In genomic region chr10:43864622-43865021, GRCh38 we compare ENCODE assay signal across 20 cellular contexts.
DNase-seq lines count a peak whose midpoint lies in the region; ATAC-seq and TF ChIP-seq lines count a peak whose summit lies in the region.
"Had no signal": no experiment of that assay in that cellular context is flagged by ENCODE, and none has a peak within 500 bp of the region (broad histone marks: within the 10 kb centered on the region; RNA-seq: fewer than 3 reads in every experiment).

No MANE protein-coding gene starts in this region.

- no peak overlapping the region for H2AFZ ChIP-seq in neuronal stem cell (ENCODE audit: low read length)

- H3K9ac ChIP-seq in neuronal stem cell (ENCODE audit: low read depth, low read length, poor library complexity), result no peak overlapping the region

- ATAC-seq in gastroesophageal sphincter, result no peak
- ATAC-seq: stimulated activated naive CD8-positive, alpha-beta T cell treated with anti-CD3 and anti-CD28 coated beads, Interleukin-15, Interleukin-2, amounts not matched to agents 100 U/mL and 50 U/mL, for 24 hours had no signal

- H2BK120ac ChIP-seq in neuronal stem cell (ENCODE audit: low read depth, low read length), result no peak overlapping the region

- in situ Hi-C loops in GM13976 (cut with MboI; ENCODE audit: low sequenced_read_pairs, unreplicated experiment), result no loop called here

- no peak overlapping the region for H3K4me2 ChIP-seq in neuronal stem cell (ENCODE audit: insufficient read depth, low read length, poor library complexity, severe bottlenecking)

- DNase-seq in activated CD8-positive, alpha-beta memory T cell treated with anti-CD3 and anti-CD28 coated beads, Interleukin-2, amount 50 U/mL, for 48 hours, result peak; percentile 18
- no peak for DNase-seq in activated CD8-positive, alpha-beta memory T cell treated with anti-CD3 and anti-CD28 coated beads for 24 hours
- no peak for DNase-seq in neuronal stem cell (ENCODE audit: low spot score)
- no peak for DNase-seq in thyroid gland
- DNase-seq in D341Med (ENCODE audit: low spot score), result no peak
- no peak for DNase-seq in GM13976 (ENCODE audit: low spot score)
- DNase-seq in type B pancreatic cell (ENCODE audit: extremely low spot score, unreplicated experiment), result no peak
- DNase-seq: activated CD4-positive, alpha-beta T cell treated with anti-CD3 and anti-CD28 coated beads for 4 hours; DND-41; immature natural killer cell; NCI-H1105 treated with DMSO at 0.1 percent for 48 hours; NCI-H510A; stimulated activated CD4-positive, alpha-beta T cell treated with anti-CD3 and anti-CD28 coated beads, Interleukin-4, amount 100 ng/mL, for 24 hours; stimulated activated naive CD8-positive, alpha-beta T cell treated with anti-CD3 and anti-CD28 coated beads, Interleukin-15, Interleukin-2, amounts not matched to agents 100 U/mL and 50 U/mL, for 24 hours; upper lobe of right lung had no signal

- H3K4me1 ChIP-seq in gastroesophageal sphincter, result peaks cover 0 to 6% (median 4%) of the 10 kb centered on the region in 3 donors
- peaks cover 0 to 3% of the 10 kb centered on the region in 2 donors for H3K4me1 ChIP-seq in neuronal stem cell (ENCODE audit: control insufficient read depth in 2 of 2, insufficient read depth in 1 of 2, low read depth in 1 of 2, low read length in 2 of 2)
- H3K4me1 ChIP-seq in thyroid gland, result peaks cover 0 to 32% of the 10 kb centered on the region in 2 donors
- H3K4me1 ChIP-seq: upper lobe of right lung had no signal

- H3K4me3 Mint-ChIP-seq in type B pancreatic cell, result no peak overlapping the region
- H3K4me3 Mint-ChIP-seq: immature natural killer cell, neural crest cell had no signal

- peak overlapping the region; percentile 83 for H2BK5ac ChIP-seq in neuronal stem cell (ENCODE audit: low read length)

- peak overlapping the region; percentile 61 for H2BK15ac ChIP-seq in neuronal stem cell (ENCODE audit: low read length)

- H3K9me3 Mint-ChIP-seq in type B pancreatic cell, result no peaks in the 10 kb centered on the region
- H3K9me3 Mint-ChIP-seq: activated T-helper 2 cell treated with anti-CD3 and anti-CD28 coated beads, Interferon-gamma antibody, Interleukin-2, Interleukin-4, amounts not matched to agents 10 μg/mL and 5 μg/mL and 100 μg/mL, durations not matched to agents 14 hours and 24 hours and 36 hours; neural crest cell had no signal

- H3K27me3 ChIP-seq in gastroesophageal sphincter (no peaks in the 10 kb centered on the region), neuronal stem cell (ENCODE audit: control insufficient read depth in 3 of 3, insufficient read depth in 3 of 3, low read depth in 1 of 3, low read length in 3 of 3) (peaks cover 0 to 6% (median 0%) of the 10 kb centered on the region in 3 experiments), thyroid gland (no peaks in the 10 kb centered on the region)
- H3K27me3 ChIP-seq: upper lobe of right lung had no signal

- peak overlapping the region; percentile 65 for H3K18ac ChIP-seq in neuronal stem cell (ENCODE audit: low read length)

- H3K27ac Mint-ChIP-seq in type B pancreatic cell, result no peak overlapping the region
- H3K27ac Mint-ChIP-seq: activated T-helper 2 cell treated with anti-CD3 and anti-CD28 coated beads, Interferon-gamma antibody, Interleukin-2, Interleukin-4, amounts not matched to agents 10 μg/mL and 5 μg/mL and 100 μg/mL, durations not matched to agents 14 hours and 24 hours and 36 hours; immature natural killer cell; progenitor cell of endocrine pancreas had no signal

- no peak overlapping the region for H2BK12ac ChIP-seq in neuronal stem cell (ENCODE audit: low read length)

- TF ChIP-seq POLR2A in gastroesophageal sphincter (IDR thresholded peaks at IDR 0.05), result no peak
- TF ChIP-seq POLR2A in thyroid gland (IDR thresholded peaks at IDR 0.05), result no peak

- no peak overlapping the region for H3K14ac ChIP-seq in neuronal stem cell (ENCODE audit: low read length)

- H3K36me3 Mint-ChIP-seq in type B pancreatic cell, result no peaks in the 10 kb centered on the region
- H3K36me3 Mint-ChIP-seq: immature natural killer cell had no signal

- peaks cover 11% of the 10 kb centered on the region for H3K27me3 Mint-ChIP-seq in type B pancreatic cell

- no peaks in the 10 kb centered on the region for H3K9me3 ChIP-seq in gastroesophageal sphincter
- H3K9me3 ChIP-seq in neuronal stem cell (replicated peaks in 1 of 2; ENCODE audit: control insufficient read depth in 2 of 2, insufficient read depth in 1 of 2, low read depth in 1 of 2, low read length in 2 of 2), result peaks cover 0 to 1% of the 10 kb centered on the region in 2 donors
- H3K9me3 ChIP-seq in thyroid gland, result no peaks in the 10 kb centered on the region
- H3K9me3 ChIP-seq: upper lobe of right lung had no signal

- no peaks in the 10 kb centered on the region for H3K36me3 ChIP-seq in gastroesophageal sphincter
- no peaks in the 10 kb centered on the region for H3K36me3 ChIP-seq in neuronal stem cell (replicated peaks in 1 of 2; ENCODE audit: control insufficient read depth in 2 of 2, insufficient read depth in 2 of 2, low read length in 2 of 2)
- no peaks in the 10 kb centered on the region for H3K36me3 ChIP-seq in thyroid gland
- H3K36me3 ChIP-seq: upper lobe of right lung had no signal

- TF ChIP-seq EP300 in gastroesophageal sphincter (IDR thresholded peaks at IDR 0.05), result no peak

- TF ChIP-seq CTCF in gastroesophageal sphincter (IDR thresholded peaks at IDR 0.05) (no peak), thyroid gland (IDR thresholded peaks at IDR 0.05) (no peak), GM13976 (IDR thresholded peaks at IDR 0.05; ENCODE audit: borderline replicate concordance, control extremely low read depth, extremely low read depth, insufficient read depth, missing control alignments) (no peak), type B pancreatic cell (conservative IDR thresholded peaks at IDR 0.05) (no peak)

- no peaks in the 10 kb centered on the region for H3K79me1 ChIP-seq in neuronal stem cell (ENCODE audit: low read depth, low read length)

- intact Hi-C loops in thyroid gland (cut with DNase I), result no loop called here

- WGBS in gastroesophageal sphincter (ENCODE audit: low coverage in 1 of 2), 2 donors, result 88% methylated on average over 4 of the region's 7 CpGs; no CpG with 5 or more reads in 1 of the 2 donors
- no CpG with 5 or more reads among the region's 7 CpGs for WGBS in neuronal stem cell (ENCODE audit: extremely low coverage in 2 of 2, insufficient read length in 2 of 2, insufficient replicate concordance in 1 of 2), 2 donors
- 94% methylated on average over 7 of the region's 7 CpGs for WGBS in thyroid gland, 2 donors

- H3K4me3 ChIP-seq in gastroesophageal sphincter (no peak overlapping the region), neuronal stem cell (ENCODE audit: low read length in 2 of 2) (no peak overlapping the region), thyroid gland (replicated peaks in 1 of 3) (no peak overlapping the region)
- H3K4me3 ChIP-seq: upper lobe of right lung had no signal

- H2AK5ac ChIP-seq in neuronal stem cell (ENCODE audit: low read depth, low read length), result peak overlapping the region; percentile 64

- no peak overlapping the region for H3K23ac ChIP-seq in neuronal stem cell (ENCODE audit: low read depth, low read length, poor library complexity)

- peak overlapping the region; percentile 79 for H4K91ac ChIP-seq in neuronal stem cell (ENCODE audit: low read depth, low read length, poor library complexity)

- peaks cover 50% of the 10 kb centered on the region for H3K4me1 Mint-ChIP-seq in type B pancreatic cell (ENCODE audit: unreplicated experiment)
- H3K4me1 Mint-ChIP-seq: immature natural killer cell, neural crest cell had no signal

- no peak overlapping the region for H3K4ac ChIP-seq in neuronal stem cell (ENCODE audit: low read length)

- H3K27ac ChIP-seq in gastroesophageal sphincter (peak overlapping the region in 3 of 4 donors; percentile 47 to 66 (median 62)), neuronal stem cell (replicated peaks; ENCODE audit: low read length) (no peak overlapping the region), thyroid gland (peak overlapping the region in 2 of 3 donors; percentile 38 to 48)
- H3K27ac ChIP-seq: HL-60, upper lobe of right lung had no signal

- H4K8ac ChIP-seq in neuronal stem cell (ENCODE audit: low read depth, low read length), result no peak overlapping the region
